In the genomic region with DNA sequence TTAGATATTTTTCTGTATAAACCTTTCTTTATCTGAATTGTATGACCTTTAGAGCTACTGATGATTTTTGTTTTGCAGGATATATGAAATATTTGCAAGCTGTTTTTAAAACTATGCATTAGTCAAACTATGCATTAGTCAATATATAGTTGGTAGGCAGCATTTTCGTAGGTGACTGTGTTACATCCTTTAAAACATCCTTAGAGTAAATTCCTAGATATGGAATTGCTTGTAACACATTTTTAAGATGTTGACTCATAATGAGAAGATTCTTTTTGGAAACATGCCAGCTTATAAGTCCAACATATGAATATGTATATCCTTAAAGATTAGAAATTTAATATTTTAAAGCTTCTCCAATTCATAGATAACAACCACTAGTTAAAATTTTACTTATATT, we compare ENCODE assay signal across 18 cellular contexts.
A peak's percentile ranks its signal among the peaks of the same experiment; 100 is the strongest.
DNase-seq lines count a peak whose midpoint lies in the region; ATAC-seq and TF ChIP-seq lines count a peak whose summit lies in the region.
"Had no signal": no experiment of that assay in that cellular context is flagged by ENCODE, and none has a peak within 500 bp of the region (broad histone marks: within the 10 kb centered on the region; RNA-seq: fewer than 3 reads in every experiment).

No MANE protein-coding gene starts in this region.

- DNase-seq in HS-5 (ENCODE audit: low read depth) (peak; percentile 80), RWPE2 (ENCODE audit: low spot score) (no peak), choroid plexus epithelial cell (ENCODE audit: low read depth) (peak; percentile 73), glomerular visceral epithelial cell (ENCODE audit: extremely low spot score) (peak; percentile 5), islet precursor cell (no peak), HT-29 (ENCODE audit: low spot score) (no peak), putamen (ENCODE audit: low spot score) (no peak)
- DNase-seq: ACHN, C1 segment of cervical spinal cord, HCEC 1CT, NCI-H1105 treated with DMSO at 0.1 percent for 48 hours, NCI-H1694 treated with DMSO at 0.1 percent for 48 hours, NCI-H510A, NCI-H774, SIG-M5 had no signal

- peaks cover 9% of the 10 kb centered on the region for H3K4me1 ChIP-seq in RWPE2 (ENCODE audit: insufficient read depth, poor library complexity, severe bottlenecking)

- TF ChIP-seq CTCF in RWPE2 (IDR thresholded peaks at IDR 0.05; ENCODE audit: poor library complexity, severe bottlenecking) = no peak
- TF ChIP-seq CTCF in choroid plexus epithelial cell (conservative IDR thresholded peaks at IDR 0.05; ENCODE audit: low read depth, low read length) = no peak

- ATAC-seq in RWPE2 (ENCODE audit: low read depth) = peak; percentile 97
- ATAC-seq in HG03565 (IDR thresholded peaks at IDR 0.05; ENCODE audit: unreplicated experiment) = no peak
- ATAC-seq: K562, SK-N-SH treated with all-trans-retinoic acid at 6 μM for 48 hours had no signal

- no peaks in the 10 kb centered on the region for H3K27me3 ChIP-seq in RWPE2 (ENCODE audit: insufficient read depth, poor library complexity, severe bottlenecking)

- no peaks in the 10 kb centered on the region for H3K9me3 ChIP-seq in RWPE2 (ENCODE audit: severe bottlenecking)

- peak overlapping the region; percentile 41 for H3K27ac ChIP-seq in RWPE2 (ENCODE audit: poor library complexity, severe bottlenecking)

- H3K36me3 ChIP-seq in RWPE2 (ENCODE audit: low read depth) = no peaks in the 10 kb centered on the region

- H3K4me3 ChIP-seq in RWPE2 (ENCODE audit: severe bottlenecking) (no peak overlapping the region), choroid plexus epithelial cell (ENCODE audit: low read depth, low read length) (no peak overlapping the region)
- H3K4me3 ChIP-seq: K562 had no signal

Comparison
In these comparisons a context has a peak if more than half of its experiments do, and no peak if none do; other contexts are left out.
1. DNase-seq: peak in HS-5 (single experiment), choroid plexus epithelial cell (single experiment) and glomerular visceral epithelial cell (single experiment); none in RWPE2 (single experiment), islet precursor cell (single experiment), HT-29 (single experiment) and putamen (single experiment).